Comparison of ENCODE assay signal across 19 cellular contexts in the genomic region with DNA sequence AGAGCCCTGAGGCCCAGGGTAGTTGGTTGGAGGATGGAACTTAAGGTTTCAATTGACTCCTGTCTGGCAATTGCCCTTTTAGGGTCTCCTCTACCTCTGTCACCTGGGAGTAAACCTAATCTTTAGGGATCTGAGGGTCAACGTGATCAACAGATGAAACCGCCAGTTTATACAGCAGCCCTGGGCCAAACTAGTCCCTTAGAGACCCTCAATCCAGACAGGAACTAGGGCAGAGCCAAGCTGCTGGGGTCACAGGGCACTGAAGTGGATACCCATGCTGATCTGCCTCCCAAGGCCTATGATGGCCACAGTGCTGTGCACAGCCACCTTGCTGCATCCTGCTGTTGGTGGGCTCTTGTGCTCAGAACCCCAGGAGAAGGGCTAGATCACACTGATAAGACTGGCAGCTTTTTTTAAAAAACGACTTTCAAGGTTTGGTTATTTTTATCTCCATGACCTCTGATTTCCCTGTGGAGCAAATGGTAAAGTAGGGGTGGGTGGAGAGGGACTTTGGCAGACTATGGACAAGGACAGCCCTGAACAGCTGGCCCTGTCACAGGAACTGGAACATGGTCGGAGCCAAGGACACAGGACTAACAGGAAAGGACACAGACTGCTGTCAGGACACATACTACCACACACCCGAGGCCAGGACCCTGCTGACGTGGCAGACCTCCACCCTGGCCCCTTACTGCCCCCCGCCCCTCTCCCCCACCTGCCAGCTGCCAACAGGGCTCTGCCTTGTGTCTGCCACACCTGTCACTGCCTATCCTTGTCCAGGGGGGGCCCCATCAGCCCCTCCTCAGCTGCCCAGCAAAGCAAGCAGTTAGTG. TPM values are rescaled to one million over a fixed set of nuclear protein-coding genes. Genes with fewer than 3 reads are reported as not detected.
A peak's percentile ranks its signal among the peaks of the same experiment; 100 is the strongest.
DNase-seq lines count a peak whose midpoint lies in the region; ATAC-seq and TF ChIP-seq lines count a peak whose summit lies in the region.
"Had no signal": no experiment of that assay in that cellular context is flagged by ENCODE, and none has a peak within 500 bp of the region (broad histone marks: within the 10 kb centered on the region; RNA-seq: fewer than 3 reads in every experiment).

No MANE protein-coding gene starts in this region.

- WGBS in H9 (ENCODE audit: extremely low coverage, insufficient read length, low lambda C conversion rate) = no CpG with 5 or more reads among the region's 7 CpGs
- 14 to 20% (median 18%) methylated on average over 7 of the region's 7 CpGs for WGBS in psoas muscle, 3 donors

- H2AK5ac ChIP-seq in H9 (ENCODE audit: insufficient read length, low read length) = no peak overlapping the region

- H3K4me3 Mint-ChIP-seq in H9 (no peak overlapping the region), chondrocyte (ENCODE audit: unreplicated experiment) (no peak overlapping the region)
- H3K4me3 Mint-ChIP-seq: CD8-positive, alpha-beta T cell; endodermal cell; HFFc6; mesothelial cell of epicardium had no signal

- no peak overlapping the region for H2BK5ac ChIP-seq in H9 (ENCODE audit: insufficient read length, low read length)

- H3K36me3 ChIP-seq in left ventricle myocardium inferior (no peaks in the 10 kb centered on the region), psoas muscle (ENCODE audit: insufficient read depth in 1 of 2, low read depth in 1 of 2) (no peaks in the 10 kb centered on the region)
- H3K36me3 ChIP-seq: Peyer's patch had no signal

- H3K4me1 ChIP-seq in H9 (ENCODE audit: insufficient read depth, low read length) (no peaks in the 10 kb centered on the region), left ventricle myocardium inferior (peaks cover 33% of the 10 kb centered on the region), psoas muscle (peaks cover 29% of the 10 kb centered on the region)

- peak overlapping the region in 2 of 3 experiments; percentile 31 to 48; a peak in 2 of 7 replicates for H3K27ac Mint-ChIP-seq in H9
- no peak overlapping the region for H3K27ac Mint-ChIP-seq in chondrocyte (ENCODE audit: unreplicated experiment)
- H3K27ac Mint-ChIP-seq: endodermal cell, HFFc6, mesothelial cell of epicardium had no signal

- no peak overlapping the region for H4K5ac ChIP-seq in H9 (ENCODE audit: insufficient read length, low read depth, low read length)

- H3K79me2 ChIP-seq in H9 (ENCODE audit: insufficient read depth, low read length) = no peaks in the 10 kb centered on the region

- H3K18ac ChIP-seq in H9 (ENCODE audit: insufficient read length, low read depth, low read length) = no peak overlapping the region

- H3T11ph ChIP-seq in H9 (ENCODE audit: low read length) = no peak overlapping the region

- no peak for TF ChIP-seq CTCF in H9 (conservative IDR thresholded peaks at IDR 0.05)
- no peak for TF ChIP-seq CTCF in left ventricle myocardium inferior (IDR thresholded peaks at IDR 0.05; ENCODE audit: borderline replicate concordance)
- TF ChIP-seq CTCF in psoas muscle (IDR thresholded peaks at IDR 0.05) = no peak
- TF ChIP-seq CTCF in chondrocyte (IDR thresholded peaks at IDR 0.05) = no peak

- H3K4me3 ChIP-seq in left ventricle myocardium inferior (peak overlapping the region; percentile 59), psoas muscle (peak overlapping the region; percentile 68)
- H3K4me3 ChIP-seq: Peyer's patch, tibial nerve had no signal

- no peak overlapping the region for H3K56ac ChIP-seq in H9 (ENCODE audit: insufficient read length, low read depth, low read length)

- no peak for DNase-seq in H9
- peak; percentile 66 for DNase-seq in SK-N-DZ (ENCODE audit: low spot score)
- peak; percentile 76 for DNase-seq in left ventricle myocardium inferior
- peak; percentile 70 to 87 for DNase-seq in psoas muscle
- DNase-seq in Kasumi-1 (lab: John Stamatoyannopoulos, UW) = no peak
- no peak for DNase-seq in effector CD4-positive, alpha-beta T cell
- no peak for DNase-seq in chondrocyte (ENCODE audit: low spot score)
- no peak for DNase-seq in activated CD4-positive, alpha-beta T cell treated with anti-CD3 and anti-CD28 coated beads for 48 hours
- DNase-seq: activated CD4-positive, alpha-beta T cell treated with anti-CD3 and anti-CD28 coated beads, Interleukin-2, amount 50 U/mL, for 4 hours; CD8-positive, alpha-beta T cell; endodermal cell; HFFc6; NCI-H524 treated with DMSO at 0.1 percent for 48 hours; T-helper 9 cell had no signal

- H3K27ac ChIP-seq in H9 (ENCODE audit: insufficient read length, low read depth, low read length) (no peak overlapping the region), left ventricle myocardium inferior (replicated peaks) (peak overlapping the region; percentile 98), psoas muscle (peak overlapping the region; percentile 96)
- H3K27ac ChIP-seq: HL-60 had no signal

- H3K9me3 ChIP-seq in H9 (ENCODE audit: control insufficient read depth, low read depth, low read length) = no peaks in the 10 kb centered on the region
- H3K9me3 ChIP-seq in left ventricle myocardium inferior (replicated peaks) = no peaks in the 10 kb centered on the region
- H3K9me3 ChIP-seq in psoas muscle = no peaks in the 10 kb centered on the region
- H3K9me3 ChIP-seq: Peyer's patch, tibial nerve had no signal

- H3K27me3 ChIP-seq in H9 (ENCODE audit: insufficient read depth, low read length) = no peaks in the 10 kb centered on the region
- H3K27me3 ChIP-seq in left ventricle myocardium inferior (ENCODE audit: low read depth) = no peaks in the 10 kb centered on the region
- H3K27me3 ChIP-seq in psoas muscle (ENCODE audit: insufficient read depth in 3 of 3, low read length in 2 of 3) = no peaks in the 10 kb centered on the region
- H3K27me3 ChIP-seq: Peyer's patch, tibial nerve had no signal

- H3K27me3 Mint-ChIP-seq in H9 (ENCODE audit: low read depth) (no peaks in the 10 kb centered on the region), chondrocyte (ENCODE audit: low read depth) (no peaks in the 10 kb centered on the region)

- no peak overlapping the region for H2BK120ac ChIP-seq in H9 (ENCODE audit: low read depth, low read length, poor library complexity, severe bottlenecking)

- no peak overlapping the region for H3K23ac ChIP-seq in H9 (ENCODE audit: insufficient read length, low read depth, low read length)

- H3K14ac ChIP-seq in H9 (ENCODE audit: insufficient read depth, low read length) = no peak overlapping the region

- peaks cover 5% of the 10 kb centered on the region for H3K23me2 ChIP-seq in H9 (ENCODE audit: insufficient read length, low read depth, low read length, poor library complexity, severe bottlenecking)

- H3K4me2 ChIP-seq in H9 (ENCODE audit: insufficient read depth, insufficient read length, low read length) = no peak overlapping the region

- H2BK15ac ChIP-seq in H9 (ENCODE audit: low read depth, low read length) = no peak overlapping the region

- no peak overlapping the region for H3K4ac ChIP-seq in H9 (ENCODE audit: low read depth, low read length)

- H3K9ac ChIP-seq in H9 (ENCODE audit: extremely low read depth, insufficient read length, low read length) = no peak overlapping the region

- H2AFZ ChIP-seq in H9 (ENCODE audit: low read length) = no peak overlapping the region

- no peak overlapping the region for H4K91ac ChIP-seq in H9 (ENCODE audit: insufficient read length, low read depth, low read length)

- H3K79me1 ChIP-seq in H9 (ENCODE audit: insufficient read depth, low read depth, low read length, poor library complexity, severe bottlenecking) = no peaks in the 10 kb centered on the region

- no peak overlapping the region for H4K8ac ChIP-seq in H9 (replicated peaks; ENCODE audit: insufficient read length, low read depth, low read length)

- no peak overlapping the region for H2BK12ac ChIP-seq in H9 (ENCODE audit: insufficient read length, low read depth, low read length)

- H3K36me3 Mint-ChIP-seq in H9 (ENCODE audit: insufficient read depth in 1 of 3, low read depth in 3 of 3) = no peaks in the 10 kb centered on the region; a peak in 1 of 7 replicates
- H3K36me3 Mint-ChIP-seq in chondrocyte (ENCODE audit: low read depth) = no peaks in the 10 kb centered on the region
- H3K36me3 Mint-ChIP-seq: mesothelial cell of epicardium had no signal

- no peak overlapping the region for H2BK20ac ChIP-seq in H9 (ENCODE audit: low read depth, low read length, poor library complexity, severe bottlenecking)

- peak; percentile 80 to 86 (median 85) for ATAC-seq in psoas muscle
- ATAC-seq: CD8-positive, alpha-beta T cell had no signal

- intact Hi-C loops in left ventricle myocardium inferior (cut with micrococcal nuclease) = no loop called here
- intact Hi-C loops in psoas muscle (cut with DNase I) = no loop called here

- H3K9me3 Mint-ChIP-seq in H9 (0 out of 5 replicates have a peak, but pooled peaks cover 0 to 2% of the 10 kb centered on the region in 2 experiments), chondrocyte (ENCODE audit: low read depth) (no peaks in the 10 kb centered on the region)
- H3K9me3 Mint-ChIP-seq: CD8-positive, alpha-beta T cell; endodermal cell; HFFc6; mesothelial cell of epicardium had no signal

- no peaks in the 10 kb centered on the region for H4K20me1 ChIP-seq in H9 (ENCODE audit: control insufficient read depth, insufficient read depth, insufficient read length)

- H3K4me1 Mint-ChIP-seq in H9 (peaks cover 6 to 7% of the 10 kb centered on the region in 2 experiments; a peak in 3 of 4 replicates), chondrocyte (ENCODE audit: low read depth) (peaks cover 6% of the 10 kb centered on the region)

RNA-seq across cellular contexts. Expression of gene FITM1, which starts 0.5 kb away (rescaled TPM):
- 0.31 and 0.72 TPM in 2 replicates for total RNA-seq in H9 (2021)
- 10.0 and 12.6 TPM in 2 replicates for polyA plus RNA-seq in SK-N-DZ (2014; cell fraction: cytosol; rRNA removed)
- polyA plus RNA-seq in SK-N-DZ (2014; cell fraction: nucleus; rRNA removed) = 9.1 and 15.9 TPM in 2 replicates
- 148 TPM for total RNA-seq in left ventricle myocardium inferior
- total RNA-seq in psoas muscle = 100 to 1,000 TPM in 3 of 4 donors, 10 to 100 TPM in 1; 72.8 to 167 (median 137) TPM
- polyA plus RNA-seq in psoas muscle = 100 to 1,000 TPM; 100 to 163 (median 113) TPM
- 0.27 TPM in 1 of 3 replicates, not detected in the others for total RNA-seq in chondrocyte
- total RNA-seq: fibroblast of villous mesenchyme, HFFc6 had no signal

RNA-seq across cellular contexts. Expression of gene PSME1, which starts 5.1 kb away (rescaled TPM):
- 109 TPM in 2 replicates for total RNA-seq in H9 (2021)
- polyA plus RNA-seq in SK-N-DZ (2014; cell fraction: cytosol; rRNA removed) = 103 and 129 TPM in 2 replicates
- 84.8 and 95.8 TPM in 2 replicates for polyA plus RNA-seq in SK-N-DZ (2014; cell fraction: nucleus; rRNA removed)
- 108 TPM for total RNA-seq in left ventricle myocardium inferior
- 100 to 1,000 TPM in 1 of 4 donors, 10 to 100 TPM in 3; 49.2 to 122 (median 80.3) TPM for total RNA-seq in psoas muscle
- polyA plus RNA-seq in psoas muscle = 100 to 1,000 TPM in 1 of 3 donors, 10 to 100 TPM in 2; 73.0 to 106 (median 92.6) TPM
- total RNA-seq in chondrocyte = 59.2 to 76.1 TPM (median 64.9 TPM) in 3 replicates

RNA-seq across cellular contexts. Expression of gene EMC9, which starts 10.5 kb away (rescaled TPM):
- total RNA-seq in H9 (2021) = 52.9 and 55.9 TPM in 2 replicates
- 36.5 and 41.8 TPM in 2 replicates for polyA plus RNA-seq in SK-N-DZ (2014; cell fraction: cytosol; rRNA removed)
- 62.5 and 81.9 TPM in 2 replicates for polyA plus RNA-seq in SK-N-DZ (2014; cell fraction: nucleus; rRNA removed)
- total RNA-seq in left ventricle myocardium inferior = 14.5 TPM
- total RNA-seq in psoas muscle = 10 to 100 TPM; 18.0 to 67.5 (median 36.1) TPM
- polyA plus RNA-seq in psoas muscle = 10 to 100 TPM; 17.2 to 35.5 (median 30.9) TPM
- 14.0 to 15.3 TPM (median 14.8 TPM) in 3 replicates for total RNA-seq in chondrocyte

RNA-seq across cellular contexts. Expression of gene PSME2, which starts 15.5 kb away (rescaled TPM):
- total RNA-seq in H9 (2021) = 125 and 126 TPM in 2 replicates
- polyA plus RNA-seq in SK-N-DZ (2014; cell fraction: cytosol; rRNA removed) = 35.4 and 65.6 TPM in 2 replicates
- 159 and 241 TPM in 2 replicates for polyA plus RNA-seq in SK-N-DZ (2014; cell fraction: nucleus; rRNA removed)
- 89.7 TPM for total RNA-seq in left ventricle myocardium inferior
- 100 to 1,000 TPM in 1 of 4 donors, 10 to 100 TPM in 3; 30.1 to 179 (median 76.0) TPM for total RNA-seq in psoas muscle
- 10 to 100 TPM; 64.7 to 80.0 (median 76.4) TPM for polyA plus RNA-seq in psoas muscle
- 53.6 to 78.7 TPM (median 59.7 TPM) in 3 replicates for total RNA-seq in chondrocyte

RNA-seq across cellular contexts. Expression of gene NRL, which starts 16.2 kb away (rescaled TPM):
- total RNA-seq in H9 (2021) (2.2 and 2.5 TPM in 2 replicates), left ventricle myocardium inferior (1.5 TPM), psoas muscle (1 to 10 TPM; 1.5 to 3.6 (median 2.5) TPM), chondrocyte (1.2 to 1.6 TPM (median 1.3 TPM) in 3 replicates)
- 2.4 and 6.4 TPM in 2 replicates for polyA plus RNA-seq in SK-N-DZ (2014; cell fraction: cytosol; rRNA removed)
- polyA plus RNA-seq in SK-N-DZ (2014; cell fraction: nucleus; rRNA removed) = 1.1 and 2.7 TPM in 2 replicates
- 1 to 10 TPM; 1.2 to 5.1 (median 2.4) TPM for polyA plus RNA-seq in psoas muscle

Comparison
In these comparisons a context has a peak if more than half of its experiments do, and no peak if none do; other contexts are left out.
1. DNase-seq: peak in SK-N-DZ (single experiment), left ventricle myocardium inferior (single experiment) and psoas muscle (2 of 2); none in H9 (single experiment), Kasumi-1 (0 of 2), effector CD4-positive, alpha-beta T cell (single experiment), chondrocyte (single experiment) and activated CD4-positive, alpha-beta T cell treated with anti-CD3 and anti-CD28 coated beads for 48 hours (single experiment).
2. RNA of gene FITM1, which starts 0.5 kb away (total RNA-seq): 148 TPM in left ventricle myocardium inferior (single experiment) and 72.8 to 167 TPM in psoas muscle; 0.31 to 0.72 TPM in H9 and 0.27 TPM in chondrocyte; every median in the first group is over 10 times any median in the second.